ENCODE assay signal across 1 cellular context in the genomic region with DNA sequence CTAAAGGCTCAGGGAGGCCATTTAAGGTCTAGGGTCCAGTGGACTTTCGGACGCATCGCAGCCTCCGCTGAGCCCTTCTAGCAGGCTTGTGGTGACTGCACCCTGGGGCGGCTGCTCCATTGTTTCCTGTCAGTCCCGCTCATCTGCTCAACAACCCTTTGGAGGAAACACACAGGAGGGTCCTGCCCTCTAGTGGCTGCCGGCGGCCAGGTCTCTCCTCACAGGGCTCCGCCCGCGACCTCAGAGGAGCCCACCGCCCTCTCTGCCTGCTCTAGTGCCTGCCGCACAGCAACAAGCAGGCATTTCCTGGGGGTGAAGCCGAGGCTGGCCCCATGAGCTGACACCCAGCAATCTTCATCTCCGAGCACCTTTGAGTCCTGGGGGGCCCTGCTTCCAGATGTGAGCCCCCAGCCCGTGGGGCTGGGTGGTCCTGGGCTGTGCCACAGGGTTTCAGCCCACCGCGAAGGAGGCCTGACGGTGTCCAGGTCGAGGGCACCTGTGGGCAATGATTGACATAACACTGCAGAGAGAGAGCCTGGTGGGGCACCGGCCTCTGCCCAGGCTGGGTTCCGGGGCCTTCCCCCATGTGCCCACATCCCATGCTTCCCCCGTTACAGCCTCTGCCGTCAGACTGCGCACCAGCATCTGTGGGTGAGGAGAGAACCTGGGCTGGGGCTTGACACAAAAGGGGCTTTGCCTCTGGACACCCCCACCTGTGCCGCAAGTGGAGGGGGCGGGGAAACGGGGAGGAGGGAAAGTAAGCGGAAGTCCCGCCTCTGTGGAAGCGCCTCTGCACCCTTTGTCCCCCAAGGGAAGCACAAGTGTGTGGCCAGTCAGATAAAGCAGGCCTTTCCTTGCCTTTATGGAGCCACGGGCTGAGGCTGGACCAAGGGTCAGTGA.
TF ChIP-seq lines count a peak whose summit lies in the region.

No MANE protein-coding gene starts in this region.

TF ChIP-seq in H1, 55 proteins besides CTCF, POLR2A, EP300 and RAD21:
- no peak for TF ChIP-seq SRF (IDR thresholded peaks at IDR 0.05; ENCODE audit: low read depth, low read length)
- no peak for TF ChIP-seq KDM5A (IDR thresholded peaks at IDR 0.05; ENCODE audit: low read length)
- TF ChIP-seq, protein P1, sequence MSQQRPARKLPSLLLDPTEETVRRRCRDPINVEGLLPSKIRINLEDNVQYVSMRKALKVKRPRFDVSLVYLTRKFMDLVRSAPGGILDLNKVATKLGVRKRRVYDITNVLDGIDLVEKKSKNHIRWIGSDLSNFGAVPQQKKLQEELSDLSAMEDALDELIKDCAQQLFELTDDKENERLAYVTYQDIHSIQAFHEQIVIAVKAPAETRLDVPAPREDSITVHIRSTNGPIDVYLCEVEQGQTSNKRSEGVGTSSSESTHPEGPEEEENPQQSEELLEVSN (IDR thresholded peaks at IDR 0.05), result 0 out of 2 replicates have a peak, but pooled peaks have one; percentile 41
- peak; percentile 58 for TF ChIP-seq YY1 (IDR thresholded peaks at IDR 0.05; ENCODE audit: low read depth, low read length)
- peak; percentile 45 to 75; a peak in 2 of 4 replicates for TF ChIP-seq SIN3A (conservative IDR thresholded peaks at IDR 0.05 in 1 of 2, IDR thresholded peaks at IDR 0.05 in 1 of 2; ENCODE audit: low read depth in 1 of 2, low read length in 2 of 2)
- peak; percentile 85 for TF ChIP-seq ASH2L (IDR thresholded peaks at IDR 0.05; ENCODE audit: low read length)
- peak; percentile 24 for TF ChIP-seq NANOG (IDR thresholded peaks at IDR 0.05; ENCODE audit: insufficient read depth, low read depth, low read length, poor library complexity, severe bottlenecking)
- TF ChIP-seq NRF1 (IDR thresholded peaks at IDR 0.05; ENCODE audit: low read depth, low read length), result no peak
- TF ChIP-seq TBP (IDR thresholded peaks at IDR 0.05; ENCODE audit: low read depth, low read length), result peak; percentile 13; the same call in 1 of the 2 replicates
- TF ChIP-seq, protein P2, sequence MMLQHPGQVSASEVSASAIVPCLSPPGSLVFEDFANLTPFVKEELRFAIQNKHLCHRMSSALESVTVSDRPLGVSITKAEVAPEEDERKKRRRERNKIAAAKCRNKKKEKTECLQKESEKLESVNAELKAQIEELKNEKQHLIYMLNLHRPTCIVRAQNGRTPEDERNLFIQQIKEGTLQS (IDR thresholded peaks at IDR 0.05; ENCODE audit: insufficient read depth, low read depth, low read length), result no peak
- TF ChIP-seq, protein P3, sequence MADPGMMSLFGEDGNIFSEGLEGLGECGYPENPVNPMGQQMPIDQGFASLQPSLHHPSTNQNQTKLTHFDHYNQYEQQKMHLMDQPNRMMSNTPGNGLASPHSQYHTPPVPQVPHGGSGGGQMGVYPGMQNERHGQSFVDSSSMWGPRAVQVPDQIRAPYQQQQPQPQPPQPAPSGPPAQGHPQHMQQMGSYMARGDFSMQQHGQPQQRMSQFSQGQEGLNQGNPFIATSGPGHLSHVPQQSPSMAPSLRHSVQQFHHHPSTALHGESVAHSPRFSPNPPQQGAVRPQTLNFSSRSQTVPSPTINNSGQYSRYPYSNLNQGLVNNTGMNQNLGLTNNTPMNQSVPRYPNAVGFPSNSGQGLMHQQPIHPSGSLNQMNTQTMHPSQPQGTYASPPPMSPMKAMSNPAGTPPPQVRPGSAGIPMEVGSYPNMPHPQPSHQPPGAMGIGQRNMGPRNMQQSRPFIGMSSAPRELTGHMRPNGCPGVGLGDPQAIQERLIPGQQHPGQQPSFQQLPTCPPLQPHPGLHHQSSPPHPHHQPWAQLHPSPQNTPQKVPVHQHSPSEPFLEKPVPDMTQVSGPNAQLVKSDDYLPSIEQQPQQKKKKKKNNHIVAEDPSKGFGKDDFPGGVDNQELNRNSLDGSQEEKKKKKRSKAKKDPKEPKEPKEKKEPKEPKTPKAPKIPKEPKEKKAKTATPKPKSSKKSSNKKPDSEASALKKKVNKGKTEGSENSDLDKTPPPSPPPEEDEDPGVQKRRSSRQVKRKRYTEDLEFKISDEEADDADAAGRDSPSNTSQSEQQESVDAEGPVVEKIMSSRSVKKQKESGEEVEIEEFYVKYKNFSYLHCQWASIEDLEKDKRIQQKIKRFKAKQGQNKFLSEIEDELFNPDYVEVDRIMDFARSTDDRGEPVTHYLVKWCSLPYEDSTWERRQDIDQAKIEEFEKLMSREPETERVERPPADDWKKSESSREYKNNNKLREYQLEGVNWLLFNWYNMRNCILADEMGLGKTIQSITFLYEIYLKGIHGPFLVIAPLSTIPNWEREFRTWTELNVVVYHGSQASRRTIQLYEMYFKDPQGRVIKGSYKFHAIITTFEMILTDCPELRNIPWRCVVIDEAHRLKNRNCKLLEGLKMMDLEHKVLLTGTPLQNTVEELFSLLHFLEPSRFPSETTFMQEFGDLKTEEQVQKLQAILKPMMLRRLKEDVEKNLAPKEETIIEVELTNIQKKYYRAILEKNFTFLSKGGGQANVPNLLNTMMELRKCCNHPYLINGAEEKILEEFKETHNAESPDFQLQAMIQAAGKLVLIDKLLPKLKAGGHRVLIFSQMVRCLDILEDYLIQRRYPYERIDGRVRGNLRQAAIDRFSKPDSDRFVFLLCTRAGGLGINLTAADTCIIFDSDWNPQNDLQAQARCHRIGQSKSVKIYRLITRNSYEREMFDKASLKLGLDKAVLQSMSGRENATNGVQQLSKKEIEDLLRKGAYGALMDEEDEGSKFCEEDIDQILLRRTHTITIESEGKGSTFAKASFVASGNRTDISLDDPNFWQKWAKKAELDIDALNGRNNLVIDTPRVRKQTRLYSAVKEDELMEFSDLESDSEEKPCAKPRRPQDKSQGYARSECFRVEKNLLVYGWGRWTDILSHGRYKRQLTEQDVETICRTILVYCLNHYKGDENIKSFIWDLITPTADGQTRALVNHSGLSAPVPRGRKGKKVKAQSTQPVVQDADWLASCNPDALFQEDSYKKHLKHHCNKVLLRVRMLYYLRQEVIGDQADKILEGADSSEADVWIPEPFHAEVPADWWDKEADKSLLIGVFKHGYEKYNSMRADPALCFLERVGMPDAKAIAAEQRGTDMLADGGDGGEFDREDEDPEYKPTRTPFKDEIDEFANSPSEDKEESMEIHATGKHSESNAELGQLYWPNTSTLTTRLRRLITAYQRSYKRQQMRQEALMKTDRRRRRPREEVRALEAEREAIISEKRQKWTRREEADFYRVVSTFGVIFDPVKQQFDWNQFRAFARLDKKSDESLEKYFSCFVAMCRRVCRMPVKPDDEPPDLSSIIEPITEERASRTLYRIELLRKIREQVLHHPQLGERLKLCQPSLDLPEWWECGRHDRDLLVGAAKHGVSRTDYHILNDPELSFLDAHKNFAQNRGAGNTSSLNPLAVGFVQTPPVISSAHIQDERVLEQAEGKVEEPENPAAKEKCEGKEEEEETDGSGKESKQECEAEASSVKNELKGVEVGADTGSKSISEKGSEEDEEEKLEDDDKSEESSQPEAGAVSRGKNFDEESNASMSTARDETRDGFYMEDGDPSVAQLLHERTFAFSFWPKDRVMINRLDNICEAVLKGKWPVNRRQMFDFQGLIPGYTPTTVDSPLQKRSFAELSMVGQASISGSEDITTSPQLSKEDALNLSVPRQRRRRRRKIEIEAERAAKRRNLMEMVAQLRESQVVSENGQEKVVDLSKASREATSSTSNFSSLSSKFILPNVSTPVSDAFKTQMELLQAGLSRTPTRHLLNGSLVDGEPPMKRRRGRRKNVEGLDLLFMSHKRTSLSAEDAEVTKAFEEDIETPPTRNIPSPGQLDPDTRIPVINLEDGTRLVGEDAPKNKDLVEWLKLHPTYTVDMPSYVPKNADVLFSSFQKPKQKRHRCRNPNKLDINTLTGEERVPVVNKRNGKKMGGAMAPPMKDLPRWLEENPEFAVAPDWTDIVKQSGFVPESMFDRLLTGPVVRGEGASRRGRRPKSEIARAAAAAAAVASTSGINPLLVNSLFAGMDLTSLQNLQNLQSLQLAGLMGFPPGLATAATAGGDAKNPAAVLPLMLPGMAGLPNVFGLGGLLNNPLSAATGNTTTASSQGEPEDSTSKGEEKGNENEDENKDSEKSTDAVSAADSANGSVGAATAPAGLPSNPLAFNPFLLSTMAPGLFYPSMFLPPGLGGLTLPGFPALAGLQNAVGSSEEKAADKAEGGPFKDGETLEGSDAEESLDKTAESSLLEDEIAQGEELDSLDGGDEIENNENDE (IDR thresholded peaks at IDR 0.05; ENCODE audit: insufficient replicate concordance, low read length), result no peak
- no peak for TF ChIP-seq CBX8 (IDR thresholded peaks at IDR 0.05; ENCODE audit: borderline replicate concordance, low read depth, low read length)
- no peak for TF ChIP-seq CBX5 (IDR thresholded peaks at IDR 0.05; ENCODE audit: low read depth, low read length)
- peak; percentile 66 for TF ChIP-seq KDM4A (IDR thresholded peaks at IDR 0.05; ENCODE audit: low read depth, low read length, severe bottlenecking)
- TF ChIP-seq POU5F1 (IDR thresholded peaks at IDR 0.05; ENCODE audit: low read depth, low read length), result no peak
- TF ChIP-seq PHF8 (conservative IDR thresholded peaks at IDR 0.05; ENCODE audit: low read depth, low read length), result peak; percentile 9; the same call in 1 of the 2 replicates
- TF ChIP-seq GABPA (IDR thresholded peaks at IDR 0.05; ENCODE audit: borderline replicate concordance, insufficient read depth, low read length), result peak; percentile 66; the same call in 1 of the 2 replicates
- TF ChIP-seq SP4 (IDR thresholded peaks at IDR 0.05; ENCODE audit: low read length), result 0 out of 2 replicates have a peak, but pooled peaks have one; percentile 51
- 0 out of 2 replicates have a peak, but pooled peaks have one; percentile 1 for TF ChIP-seq CEBPB (IDR thresholded peaks at IDR 0.05; ENCODE audit: low read depth, low read length)
- TF ChIP-seq, protein P4, sequence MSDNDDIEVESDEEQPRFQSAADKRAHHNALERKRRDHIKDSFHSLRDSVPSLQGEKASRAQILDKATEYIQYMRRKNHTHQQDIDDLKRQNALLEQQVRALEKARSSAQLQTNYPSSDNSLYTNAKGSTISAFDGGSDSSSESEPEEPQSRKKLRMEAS (IDR thresholded peaks at IDR 0.05), result peak; percentile 45
- no peak for TF ChIP-seq CHD1 (IDR thresholded peaks at IDR 0.05; ENCODE audit: low read depth, low read length)
- peak; percentile 43; the same call in 1 of the 2 replicates for TF ChIP-seq POLR2AphosphoS5 (IDR thresholded peaks at IDR 0.05; ENCODE audit: low read depth, low read length)
- TF ChIP-seq TAF1 (IDR thresholded peaks at IDR 0.05; ENCODE audit: low read depth, low read length), result peak; percentile 57
- TF ChIP-seq EZH2 (IDR thresholded peaks at IDR 0.05; ENCODE audit: low read depth, low read length, severe bottlenecking), result peak; percentile 6
- TF ChIP-seq CHD2 (IDR thresholded peaks at IDR 0.05; ENCODE audit: low read length), result no peak
- no peak for TF ChIP-seq SP2 (IDR thresholded peaks at IDR 0.05; ENCODE audit: low read length)
